In the genomic region with DNA sequence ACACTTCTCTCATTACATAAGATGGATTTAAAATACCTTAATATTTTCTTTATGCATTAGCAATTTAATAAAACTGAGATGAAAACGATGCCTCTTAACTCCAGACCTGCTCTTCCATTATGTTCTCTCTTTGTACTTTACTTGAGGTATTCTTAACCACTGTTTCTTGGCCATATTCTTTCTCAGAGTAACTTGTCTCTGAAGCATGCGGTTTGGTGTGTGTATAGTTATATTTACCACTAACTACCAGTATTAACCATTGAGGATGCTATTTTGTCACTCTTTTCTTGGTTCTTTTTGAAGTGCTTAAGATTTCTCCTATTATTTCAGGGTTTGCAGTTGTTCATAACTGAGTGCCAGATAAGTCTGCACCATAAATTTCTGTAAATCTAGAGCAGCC, we compare ENCODE assay signal across 15 cellular contexts. TPM values are rescaled to one million over a fixed set of nuclear protein-coding genes. Genes with fewer than 3 reads are reported as not detected.
DNase-seq lines count a peak whose midpoint lies in the region; ATAC-seq, FAIRE-seq and TF ChIP-seq lines count a peak whose summit lies in the region.
"Had no signal": no experiment of that assay in that cellular context is flagged by ENCODE, and none has a peak within 500 bp of the region (broad histone marks: within the 10 kb centered on the region; RNA-seq: fewer than 3 reads in every experiment).

No MANE protein-coding gene starts in this region.

- SMC1A ChIA-PET in GM12878 (lab: Charles Lee; ENCODE audit: uncharacterized antibody, unreplicated experiment): interaction anchor here (0.8 to 3.2 kb wide), 7 partner anchors 11 to 227 kb away, joined by 3 to 7 read pairs (median 4); no protein-coding TSS in a partner anchor

- H3K27ac ChIP-seq in BLaER1 (no peak overlapping the region), GM12878 (ENCODE audit: control insufficient read depth, insufficient read depth) (no peak overlapping the region), A673 (ENCODE audit: low read depth, low read length, poor library complexity, severe bottlenecking) (no peak overlapping the region)

- in situ Hi-C loops in GM12878 (cut with MboI): no loop called here

- H3K36me3 ChIP-seq in BLaER1 (peaks cover 64% of the 10 kb centered on the region), GM12878 (ENCODE audit: control insufficient read depth in 2 of 2, insufficient read depth in 2 of 2, low read length in 1 of 2) (peaks cover 0 to 16% of the 10 kb centered on the region in 2 experiments; a peak in 3 of 4 replicates), A673 (ENCODE audit: insufficient read depth, low read length, poor library complexity, severe bottlenecking) (peaks cover 12% of the 10 kb centered on the region)

- peaks cover 2% of the 10 kb centered on the region for H3K36me3 Mint-ChIP-seq in endothelial cell (ENCODE audit: low read depth, unreplicated experiment)

- CTCF ChIA-PET in GM12878 (lab: Yijun Ruan, JAX) (no interaction called here), A673 (lab: Charles Lee) (no interaction called here)

- no peak for TF ChIP-seq EP300 in GM12878 (IDR thresholded peaks at IDR 0.05; ENCODE audit: borderline replicate concordance in 1 of 2, control insufficient read depth in 1 of 2, low read depth in 2 of 2, low read length in 2 of 2)

- H3K9me3 ChIP-seq in BLaER1 (no peaks in the 10 kb centered on the region; the same call in 1 of the 2 replicates), GM12878 (replicated peaks; ENCODE audit: control insufficient read depth, insufficient read depth, low read length) (no peaks in the 10 kb centered on the region; the same call in 2 of the 3 replicates), A673 (ENCODE audit: low read depth, low read length, poor library complexity, severe bottlenecking) (no peaks in the 10 kb centered on the region)
- H3K9me3 ChIP-seq: Caco-2 had no signal

- no peak for TF ChIP-seq RAD21 in GM12878 (IDR thresholded peaks at IDR 0.05; ENCODE audit: insufficient read depth, low read depth, low read length)

- no peaks in the 10 kb centered on the region for H3K9me3 Mint-ChIP-seq in endothelial cell (ENCODE audit: unreplicated experiment)
- H3K9me3 Mint-ChIP-seq: T-cell had no signal

- no peak overlapping the region for H3K4me3 ChIP-seq in BLaER1
- no peak overlapping the region for H3K4me3 ChIP-seq in GM12878
- H3K4me3 ChIP-seq in A673 (ENCODE audit: low read depth, low read length, poor library complexity, severe bottlenecking): no peak overlapping the region

- H3K4me1 ChIP-seq in BLaER1: peaks cover 16% of the 10 kb centered on the region
- H3K4me1 ChIP-seq in GM12878 (ENCODE audit: control insufficient read depth, insufficient read depth, low read length): peaks cover 12% of the 10 kb centered on the region; the same call in 1 of the 2 replicates
- no peaks in the 10 kb centered on the region for H3K4me1 ChIP-seq in A673 (ENCODE audit: insufficient read depth, low read length, poor library complexity, severe bottlenecking)
- H3K4me1 ChIP-seq: Caco-2 had no signal

- H3K4me2 ChIP-seq in BLaER1: peak overlapping the region; percentile 57
- no peak overlapping the region for H3K4me2 ChIP-seq in GM12878 (ENCODE audit: control insufficient read depth, insufficient read depth)

- no peak overlapping the region for H3K4me3 Mint-ChIP-seq in endothelial cell (ENCODE audit: unreplicated experiment)
- H3K4me3 Mint-ChIP-seq: T-cell had no signal

- POLR2A ChIA-PET in GM12878 (lab: Charles Lee): no interaction called here
- POLR2A ChIA-PET in A673 (lab: Charles Lee; ENCODE audit: low non-redundant PET): no interaction called here

- no peak for TF ChIP-seq CTCF in GM12878 (IDR thresholded peaks at IDR 0.05 in 2 of 3, conservative IDR thresholded peaks at IDR 0.05 in 1 of 3; ENCODE audit: control insufficient read depth in 2 of 3, extremely low read depth in 1 of 3, insufficient read depth in 1 of 3, low read depth in 3 of 3, low read length in 3 of 3)
- no peak for TF ChIP-seq CTCF in A673 (conservative IDR thresholded peaks at IDR 0.05; ENCODE audit: low read depth, low read length)
- TF ChIP-seq CTCF in endothelial cell (IDR thresholded peaks at IDR 0.05; ENCODE audit: unreplicated experiment): no peak

- TF ChIP-seq POLR2A in GM12892 (IDR thresholded peaks at IDR 0.05; ENCODE audit: low read depth, low read length): no peak
- no peak for TF ChIP-seq POLR2A in GM12878 (IDR thresholded peaks at IDR 0.05; ENCODE audit: low read depth, low read length)

- H3K9ac ChIP-seq in BLaER1 (no peak overlapping the region), GM12878 (ENCODE audit: control insufficient read depth, insufficient read depth, low read length) (no peak overlapping the region)

- ATAC-seq in HG02798 (IDR thresholded peaks at IDR 0.05; ENCODE audit: poor library complexity, unreplicated experiment) (peak; percentile 54), GM12878 (peak; percentile 69)
- ATAC-seq: T-cell had no signal

- RAD21 ChIA-PET in GM12878 (lab: Charles Lee; ENCODE audit: unreplicated experiment): interaction anchor here (0.8 to 1.7 kb wide), 2 partner anchors 19 to 351 kb away, joined by 3 to 4 read pairs; a partner anchor contains a TSS

- no peak overlapping the region for H2AFZ ChIP-seq in GM12878 (ENCODE audit: control insufficient read depth, low read depth, low read length)

- no peaks in the 10 kb centered on the region for H3K27me3 Mint-ChIP-seq in endothelial cell (ENCODE audit: unreplicated experiment)
- H3K27me3 Mint-ChIP-seq: T-cell had no signal

- no TSS peak for BruUV-seq in GM12878 (replicated peaks; lab: Mats Ljungman, UMichigan)
- BruUV-seq in A673 (replicated peaks; lab: Mats Ljungman, UMichigan): no TSS peak

- H3K27me3 ChIP-seq in BLaER1 (no peaks in the 10 kb centered on the region), GM12878 (replicated peaks in 1 of 2; ENCODE audit: control insufficient read depth in 2 of 2, insufficient read depth in 2 of 2, low read length in 1 of 2) (no peaks in the 10 kb centered on the region), A673 (replicated peaks; ENCODE audit: insufficient read depth, low read depth, low read length, poor library complexity) (no peaks in the 10 kb centered on the region)

- H4K20me1 ChIP-seq in BLaER1: peaks cover 27% of the 10 kb centered on the region; the same call in 1 of the 2 replicates
- no peaks in the 10 kb centered on the region for H4K20me1 ChIP-seq in GM12878 (ENCODE audit: control insufficient read depth, insufficient read depth)

- no peak overlapping the region for H3K27ac Mint-ChIP-seq in endothelial cell (ENCODE audit: unreplicated experiment)
- H3K27ac Mint-ChIP-seq: T-cell had no signal

- FAIRE-seq in GM12892 (lab: Jason Lieb, UNC): peak; percentile 54
- FAIRE-seq in GM12878 (lab: Jason Lieb, UNC): no peak

- peaks cover 12% of the 10 kb centered on the region for H3K79me2 ChIP-seq in GM12878 (ENCODE audit: control insufficient read depth, insufficient read depth, low read length)

- 37% methylated on average over 2 of the region's 2 CpGs for WGBS in GM12878 (ENCODE audit: insufficient coverage, insufficient replicate concordance, low lambda C conversion rate, missing lambda C conversion rate)

- intact Hi-C loops in GM12878 (cut with micrococcal nuclease; ENCODE audit: unreplicated experiment): no loop called here
- intact Hi-C loops in A673 (cut with micrococcal nuclease; ENCODE audit: unreplicated experiment): no loop called here

- H3K4me1 Mint-ChIP-seq in endothelial cell (ENCODE audit: unreplicated experiment): no peaks in the 10 kb centered on the region

- DNase-seq in GM12892 (ENCODE audit: insufficient read length) (no peak), GM12878 (ENCODE audit: low read depth, low spot score) (no peak), putamen (ENCODE audit: low spot score) (no peak), A673 (ENCODE audit: low spot score) (no peak), endothelial cell (ENCODE audit: low spot score) (no peak), NOMO-1 treated with DMSO at 0.1 percent for 48 hours (lab: John Stamatoyannopoulos, UW; ENCODE audit: unreplicated experiment) (no peak)
- DNase-seq: Caco-2, DMS153, NCI-H1436, NCI-H2029, NCI-H510A, NCI-H82, T-cell had no signal

RNA-seq across cellular contexts. Expression of a gene that starts 17.9 kb away (rescaled TPM):
- 76.2 TPM for polyA plus RNA-seq in GM12892 (2012; ENCODE audit: missing spikeins)
- total RNA-seq in GM12878 (2013; cell fraction: nucleolus; rRNA removed): 44.0 and 45.8 TPM in 2 replicates
- 31.0 and 33.8 TPM in 2 replicates for total RNA-seq in GM12878 (2014; rRNA removed)
- 36.9 and 40.0 TPM in 2 replicates for total RNA-seq in GM12878 (2014; rRNA removed; fragmentation: Illumina TruSeq; extraction: Trizol)
- 64.9 and 69.7 TPM in 2 replicates for total RNA-seq in GM12878 (2021)
- polyA plus RNA-seq in GM12878 (2011; ENCODE audit: low read depth): 18.7 TPM
- 106 and 171 TPM in 2 replicates for polyA plus RNA-seq in GM12878 (2011; rRNA removed)
- 15.7 and 21.1 TPM in 2 replicates for polyA plus RNA-seq in GM12878 (2011; cell fraction: cytosol; rRNA removed)
- 20.3 and 21.7 TPM in 2 replicates for polyA plus RNA-seq in GM12878 (2011; cell fraction: nucleus; rRNA removed)
- polyA plus RNA-seq in GM12878 (2012): 48.7 and 57.1 TPM in 2 replicates
- 53.2 and 65.7 TPM in 2 replicates for polyA plus RNA-seq in GM12878 (2014; fragmentation: Illumina TruSeq; extraction: Trizol)
- polyA plus RNA-seq in GM12878 (2014; fragmentation: Nextera tagmentation; extraction: Ambion mirVana): 100 to 1,000 TPM; 314 to 363 TPM
- polyA plus RNA-seq in GM12878 (2014; rRNA removed): 28.5 and 29.5 TPM in 2 replicates
- 100 to 1,000 TPM; 180 to 190 TPM for polyA plus RNA-seq in GM12878 (2016; fragmentation: Nextera tagmentation; extraction: Ambion mirVana)
- polyA minus RNA-seq in GM12878 (2011; rRNA and poly(A)+ RNA removed): 11.8 and 16.7 TPM in 2 replicates
- polyA minus RNA-seq in GM12878 (2011; cell fraction: cytosol; rRNA and poly(A)+ RNA removed): 4.0 and 7.4 TPM in 2 replicates
- polyA minus RNA-seq in GM12878 (2011; cell fraction: nucleus; rRNA and poly(A)+ RNA removed): 15.8 and 21.0 TPM in 2 replicates
- total RNA-seq in A673 (2021): 90.5 and 93.8 TPM in 2 replicates
- total RNA-seq in endothelial cell (ENCODE audit: unreplicated experiment): 106 TPM

RNA-seq across cellular contexts. Expression of a gene that starts 18.0 kb away (rescaled TPM):
- 21.2 TPM for polyA plus RNA-seq in GM12892 (2012; ENCODE audit: missing spikeins)
- 45.0 and 45.6 TPM in 2 replicates for total RNA-seq in GM12878 (2013; cell fraction: nucleolus; rRNA removed)
- 12.1 and 18.1 TPM in 2 replicates for total RNA-seq in GM12878 (2014; rRNA removed)
- total RNA-seq in GM12878 (2014; rRNA removed; fragmentation: Illumina TruSeq; extraction: Trizol): 26.2 and 27.5 TPM in 2 replicates
- 14.8 and 15.1 TPM in 2 replicates for total RNA-seq in GM12878 (2021)
- 10.9 TPM for polyA plus RNA-seq in GM12878 (2011; ENCODE audit: low read depth)
- polyA plus RNA-seq in GM12878 (2011; rRNA removed): 17.9 and 31.5 TPM in 2 replicates
- polyA plus RNA-seq in GM12878 (2011; cell fraction: cytosol; rRNA removed): 4.2 and 4.8 TPM in 2 replicates
- polyA plus RNA-seq in GM12878 (2011; cell fraction: nucleus; rRNA removed): 4.7 and 6.1 TPM in 2 replicates
- 13.5 and 15.4 TPM in 2 replicates for polyA plus RNA-seq in GM12878 (2012)
- polyA plus RNA-seq in GM12878 (2014; fragmentation: Illumina TruSeq; extraction: Trizol): 25.4 and 33.7 TPM in 2 replicates
- 10 to 100 TPM; 49.2 to 53.6 TPM for polyA plus RNA-seq in GM12878 (2014; fragmentation: Nextera tagmentation; extraction: Ambion mirVana)
- 10.9 and 14.3 TPM in 2 replicates for polyA plus RNA-seq in GM12878 (2014; rRNA removed)
- 10 to 100 TPM; 28.6 to 29.1 TPM for polyA plus RNA-seq in GM12878 (2016; fragmentation: Nextera tagmentation; extraction: Ambion mirVana)
- 5.3 and 7.0 TPM in 2 replicates for polyA minus RNA-seq in GM12878 (2011; rRNA and poly(A)+ RNA removed)
- 2.7 and 2.8 TPM in 2 replicates for polyA minus RNA-seq in GM12878 (2011; cell fraction: cytosol; rRNA and poly(A)+ RNA removed)
- 12.7 and 22.9 TPM in 2 replicates for polyA minus RNA-seq in GM12878 (2011; cell fraction: nucleus; rRNA and poly(A)+ RNA removed)
- total RNA-seq in A673 (2021): 8.1 and 10.1 TPM in 2 replicates
- total RNA-seq in endothelial cell (ENCODE audit: unreplicated experiment): 6.8 TPM
